In genomic region chr3:140216249-140216648, GRCh38 we compare ENCODE assay signal across 9 cellular contexts.
DNase-seq lines count a peak whose midpoint lies in the region; FAIRE-seq and TF ChIP-seq lines count a peak whose summit lies in the region.
"Had no signal": no experiment of that assay in that cellular context is flagged by ENCODE, and none has a peak within 500 bp of the region (broad histone marks: within the 10 kb centered on the region; RNA-seq: fewer than 3 reads in every experiment).

No MANE protein-coding gene starts in this region.

- H3K27me3 ChIP-seq in dorsolateral prefrontal cortex, result no peaks in the 10 kb centered on the region
- H3K27me3 ChIP-seq in small intestine (ENCODE audit: control insufficient read depth in 2 of 2, insufficient read depth in 2 of 2, low read length in 2 of 2), result no peaks in the 10 kb centered on the region

- intact Hi-C loops in dorsolateral prefrontal cortex (cut with DNase I), result no loop called here

- in situ Hi-C loops in GM13976 (cut with MboI; ENCODE audit: low sequenced_read_pairs, unreplicated experiment), result no loop called here

- H3K4me3 ChIP-seq in dorsolateral prefrontal cortex, result no peak overlapping the region
- no peak overlapping the region for H3K4me3 ChIP-seq in small intestine (ENCODE audit: low read depth in 1 of 2, low read length in 2 of 2)
- H3K4me3 ChIP-seq in coronary artery, result no peak overlapping the region

- H3K36me3 ChIP-seq in small intestine (ENCODE audit: control insufficient read depth in 2 of 2, insufficient read depth in 2 of 2, low read length in 2 of 2), result no peaks in the 10 kb centered on the region

- TF ChIP-seq CTCF in GM13976 (IDR thresholded peaks at IDR 0.05; ENCODE audit: borderline replicate concordance, control extremely low read depth, extremely low read depth, insufficient read depth, missing control alignments) (no peak), dorsolateral prefrontal cortex (IDR thresholded peaks at IDR 0.05 in 54 of 56, conservative IDR thresholded peaks at IDR 0.05 in 2 of 56; ENCODE audit: low read depth in 1 of 56, partially characterized antibody in 56 of 56) (peak in 36 of 56 donors; percentile 11 to 45 (median 32)), coronary artery (IDR thresholded peaks at IDR 0.05) (no peak)

- no peaks in the 10 kb centered on the region for H3K4me1 ChIP-seq in small intestine (ENCODE audit: control insufficient read depth in 2 of 2, insufficient read depth in 1 of 2, low read depth in 1 of 2, low read length in 1 of 2)

- no peak overlapping the region for H3K27ac ChIP-seq in dorsolateral prefrontal cortex
- H3K27ac ChIP-seq in small intestine (ENCODE audit: low read depth in 1 of 2, low read length in 1 of 2), result no peak overlapping the region
- no peak overlapping the region for H3K27ac ChIP-seq in coronary artery

- H3K9me3 ChIP-seq in small intestine (ENCODE audit: control insufficient read depth, low read depth), result no peaks in the 10 kb centered on the region

- no peak for FAIRE-seq in small intestine (lab: Jason Lieb, UNC)

- peak; percentile 34 for DNase-seq in A172 (ENCODE audit: low spot score)
- peak; percentile 26 for DNase-seq in GM13976 (ENCODE audit: low spot score)
- DNase-seq in Kasumi-1 (lab: John Stamatoyannopoulos, UW), result peak; percentile 10 to 17
- no peak for DNase-seq in dorsolateral prefrontal cortex
- DNase-seq in activated CD4-positive, CD25-positive, alpha-beta regulatory T cell treated with anti-CD3 and anti-CD28 coated beads, Interleukin-2, amount 50 U/mL, for 72 hours, result no peak
- DNase-seq in small intestine, result no peak
- no peak for DNase-seq in coronary artery (ENCODE audit: low spot score)
- no peak for DNase-seq in activated CD8-positive, alpha-beta memory T cell treated with anti-CD3 and anti-CD28 coated beads for 24 hours
- DNase-seq: NCI-H1694 treated with DMSO at 0.1 percent for 48 hours had no signal

- WGBS in small intestine, 3 donors, result 54 to 68% (median 57%) methylated on average over 6 of the region's 6 CpGs

Comparison
In these comparisons a context has a peak if more than half of its experiments do, and no peak if none do; other contexts are left out.
1. DNase-seq: peak in A172 (single experiment), GM13976 (single experiment) and Kasumi-1 (2 of 2); none in dorsolateral prefrontal cortex (0 of 10), activated CD4-positive, CD25-positive, alpha-beta regulatory T cell treated with anti-CD3 and anti-CD28 coated beads, Interleukin-2, amount 50 U/mL, for 72 hours (single experiment), small intestine (single experiment), coronary artery (single experiment) and activated CD8-positive, alpha-beta memory T cell treated with anti-CD3 and anti-CD28 coated beads for 24 hours (single experiment).
2. CTCF ChIP-seq: peak in dorsolateral prefrontal cortex (36 of 56); none in GM13976 (single experiment) and coronary artery (single experiment).